Comparison of ENCODE assay signal across 12 cellular contexts in the genomic region with DNA sequence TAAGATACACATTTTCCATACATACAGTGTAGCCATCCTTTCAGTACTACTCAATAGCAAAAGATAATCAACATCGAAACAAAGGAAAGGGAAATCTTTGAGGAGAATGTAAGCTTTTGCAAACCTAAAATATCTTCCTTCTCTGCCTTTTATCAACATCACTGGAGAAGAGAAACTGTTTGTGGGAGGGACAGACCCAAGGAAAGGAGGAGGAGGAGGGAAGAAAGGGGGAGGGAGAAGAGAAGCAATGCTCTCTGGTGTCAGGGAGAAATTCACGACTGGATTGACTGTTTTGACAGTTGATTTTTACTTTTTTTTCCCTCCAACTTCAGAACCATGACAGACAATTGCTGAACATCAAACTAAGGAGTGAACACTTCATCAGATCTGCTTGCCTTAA.
DNase-seq lines count a peak whose midpoint lies in the region; TF ChIP-seq lines count a peak whose summit lies in the region.
"Had no signal": no experiment of that assay in that cellular context is flagged by ENCODE, and none has a peak within 500 bp of the region (broad histone marks: within the 10 kb centered on the region; RNA-seq: fewer than 3 reads in every experiment).

No MANE protein-coding gene starts in this region.

- H3K9ac ChIP-seq in mesenchymal stem cell (ENCODE audit: low read length) = peak overlapping the region; percentile 86
- peak overlapping the region; percentile 57 to 72 for H3K9ac ChIP-seq in stomach smooth muscle (ENCODE audit: low read length in 2 of 2)

- peak overlapping the region; percentile 51; the same call in 1 of the 2 replicates for H3K4me3 Mint-ChIP-seq in HFFc6
- H3K4me3 Mint-ChIP-seq in dendritic cell treated with granulocyte-macrophage colony-stimulating factor and Interleukin-4, amounts not matched to agents 40 ng/mL and 50 ng/mL, for 4 days = no peak overlapping the region

- no peak overlapping the region for H4K91ac ChIP-seq in mesenchymal stem cell (ENCODE audit: low read length)

- H3K4me3 ChIP-seq in mesenchymal stem cell (ENCODE audit: insufficient read depth in 1 of 2, low read depth in 1 of 2, low read length in 2 of 2) = peak overlapping the region in 1 of 2 experiments; percentile 71
- peak overlapping the region; percentile 23 to 70 for H3K4me3 ChIP-seq in stomach smooth muscle (ENCODE audit: low read length in 2 of 2)
- H3K4me3 ChIP-seq in WERI-Rb-1 (ENCODE audit: low read depth, low read length) = no peak overlapping the region
- H3K4me3 ChIP-seq: pancreas had no signal

- H2BK12ac ChIP-seq in mesenchymal stem cell (ENCODE audit: low read length in 2 of 2) = no peak overlapping the region

- no peak overlapping the region for H2BK5ac ChIP-seq in mesenchymal stem cell (ENCODE audit: low read depth, low read length, poor library complexity, severe bottlenecking)

- DNase-seq in HFFc6 = no peak
- DNase-seq in mesenchymal stem cell = peak; percentile 13
- DNase-seq in ecto neural progenitor cell (ENCODE audit: low spot score) = no peak
- no peak for DNase-seq in activated CD4-positive, CD25-positive, alpha-beta regulatory T cell treated with anti-CD3 and anti-CD28 coated beads, Interleukin-2, amount 50 U/mL, for 72 hours
- DNase-seq in WERI-Rb-1 = no peak
- no peak for DNase-seq in NCI-H1105 (lab: John Stamatoyannopoulos, UW)
- DNase-seq: activated CD4-positive, CD25-positive, alpha-beta regulatory T cell; effector CD8-positive, alpha-beta T cell; NCI-H2081 had no signal

- no peak overlapping the region for H3K23ac ChIP-seq in mesenchymal stem cell (ENCODE audit: low read length in 2 of 2)

- H3K27ac Mint-ChIP-seq in HFFc6 = no peak overlapping the region
- peak overlapping the region; percentile 7 for H3K27ac Mint-ChIP-seq in dendritic cell treated with granulocyte-macrophage colony-stimulating factor and Interleukin-4, amounts not matched to agents 40 ng/mL and 50 ng/mL, for 4 days

- WGBS in mesenchymal stem cell = no CpG with 5 or more reads among the region's 2 CpGs

- no peak overlapping the region for H2AK5ac ChIP-seq in mesenchymal stem cell (ENCODE audit: low read length, severe bottlenecking)

- TF ChIP-seq CTCF in HFFc6 (IDR thresholded peaks at IDR 0.05) (no peak), WERI-Rb-1 (IDR thresholded peaks at IDR 0.05; ENCODE audit: low read depth, low read length) (no peak)

- peaks cover 3% of the 10 kb centered on the region for H3K27me3 Mint-ChIP-seq in HFFc6 (ENCODE audit: insufficient read depth)
- H3K27me3 Mint-ChIP-seq in dendritic cell treated with granulocyte-macrophage colony-stimulating factor and Interleukin-4, amounts not matched to agents 40 ng/mL and 50 ng/mL, for 4 days = peaks cover 4% of the 10 kb centered on the region

- no peak overlapping the region for H2AFZ ChIP-seq in mesenchymal stem cell (ENCODE audit: low read depth, low read length)

- intact Hi-C loops in dendritic cell treated with granulocyte-macrophage colony-stimulating factor and Interleukin-4, amounts not matched to agents 40 ng/mL and 50 ng/mL, for 4 days (cut with micrococcal nuclease) = no loop called here

- H3K9me3 ChIP-seq in mesenchymal stem cell (ENCODE audit: control insufficient read depth, low read length) = no peaks in the 10 kb centered on the region
- H3K9me3 ChIP-seq in stomach smooth muscle (ENCODE audit: control insufficient read depth in 2 of 2, low read length in 2 of 2) = no peaks in the 10 kb centered on the region
- H3K9me3 ChIP-seq in WERI-Rb-1 (ENCODE audit: severe bottlenecking) = no peaks in the 10 kb centered on the region
- H3K9me3 ChIP-seq: pancreas had no signal

- H3K36me3 Mint-ChIP-seq in HFFc6 (ENCODE audit: low read depth) = no peaks in the 10 kb centered on the region
- no peaks in the 10 kb centered on the region for H3K36me3 Mint-ChIP-seq in dendritic cell treated with granulocyte-macrophage colony-stimulating factor and Interleukin-4, amounts not matched to agents 40 ng/mL and 50 ng/mL, for 4 days (ENCODE audit: low read depth)

- no peak overlapping the region for H3K18ac ChIP-seq in mesenchymal stem cell (ENCODE audit: low read depth in 1 of 2, low read length in 2 of 2)

- no peak overlapping the region for H3K4me2 ChIP-seq in mesenchymal stem cell (ENCODE audit: low read length, poor library complexity, severe bottlenecking)

- no peaks in the 10 kb centered on the region for H3K9me3 Mint-ChIP-seq in HFFc6
- peaks cover 9% of the 10 kb centered on the region for H3K9me3 Mint-ChIP-seq in dendritic cell treated with granulocyte-macrophage colony-stimulating factor and Interleukin-4, amounts not matched to agents 40 ng/mL and 50 ng/mL, for 4 days

- H3K4ac ChIP-seq in mesenchymal stem cell (ENCODE audit: low read depth in 1 of 2, low read length in 2 of 2) = no peak overlapping the region

- H2BK120ac ChIP-seq in mesenchymal stem cell (ENCODE audit: low read depth, low read length) = no peak overlapping the region

- H3K27ac ChIP-seq in mesenchymal stem cell (ENCODE audit: low read length, poor library complexity, severe bottlenecking) (no peak overlapping the region), stomach smooth muscle (ENCODE audit: low read length) (peak overlapping the region; percentile 88), WERI-Rb-1 (no peak overlapping the region)

- H3K4me1 ChIP-seq in mesenchymal stem cell (ENCODE audit: control insufficient read depth, insufficient read depth, low read depth, low read length) (no peaks in the 10 kb centered on the region), stomach smooth muscle (ENCODE audit: control insufficient read depth, insufficient read depth, low read length) (peaks cover 12% of the 10 kb centered on the region)

- H3K36me3 ChIP-seq in mesenchymal stem cell (ENCODE audit: control insufficient read depth in 1 of 2, insufficient read depth in 2 of 2, low read depth in 1 of 2, low read length in 2 of 2) (no peaks in the 10 kb centered on the region), stomach smooth muscle (ENCODE audit: control insufficient read depth in 2 of 2, insufficient read depth in 2 of 2, low read length in 2 of 2) (no peaks in the 10 kb centered on the region), WERI-Rb-1 (no peaks in the 10 kb centered on the region)
- H3K36me3 ChIP-seq: pancreas had no signal

- H3K4me1 Mint-ChIP-seq in HFFc6 (ENCODE audit: low read depth) = peaks cover 11% of the 10 kb centered on the region
- H3K4me1 Mint-ChIP-seq in dendritic cell treated with granulocyte-macrophage colony-stimulating factor and Interleukin-4, amounts not matched to agents 40 ng/mL and 50 ng/mL, for 4 days (ENCODE audit: low read depth) = peaks cover 32% of the 10 kb centered on the region

- no peak overlapping the region for H2BK15ac ChIP-seq in mesenchymal stem cell (ENCODE audit: low read depth, poor library complexity, severe bottlenecking)

- peaks cover 0 to 7% of the 10 kb centered on the region in 2 experiments for H3K27me3 ChIP-seq in mesenchymal stem cell (ENCODE audit: control insufficient read depth in 1 of 2, insufficient read depth in 1 of 2, low read length in 2 of 2)
- H3K27me3 ChIP-seq in stomach smooth muscle (ENCODE audit: control insufficient read depth in 1 of 2, insufficient read depth in 2 of 2, low read length in 2 of 2) = no peaks in the 10 kb centered on the region
- H3K27me3 ChIP-seq in WERI-Rb-1 (ENCODE audit: insufficient read depth, low read depth, severe bottlenecking) = no peaks in the 10 kb centered on the region
- H3K27me3 ChIP-seq: pancreas had no signal

- H3K14ac ChIP-seq in mesenchymal stem cell (ENCODE audit: low read length in 2 of 2) = no peak overlapping the region

- H4K8ac ChIP-seq in mesenchymal stem cell (ENCODE audit: low read length) = no peak overlapping the region

- no peaks in the 10 kb centered on the region for H3K79me1 ChIP-seq in mesenchymal stem cell (replicated peaks; ENCODE audit: low read length, poor library complexity, severe bottlenecking)
